Comparison of ENCODE assay signal across 8 cellular contexts in genomic region chr1:15430787-15431570, GRCh38. TPM values are rescaled to one million over a fixed set of nuclear protein-coding genes. Genes with fewer than 3 reads are reported as not detected.
A peak's percentile ranks its signal among the peaks of the same experiment; 100 is the strongest.
DNase-seq lines count a peak whose midpoint lies in the region; ATAC-seq and TF ChIP-seq lines count a peak whose summit lies in the region.

No MANE protein-coding gene starts in this region.

- peaks cover 30% of the 10 kb centered on the region for H3K36me3 Mint-ChIP-seq in Calu3 (ENCODE audit: insufficient read depth, unreplicated experiment)

- peak; percentile 56 for ATAC-seq in HG03457 (IDR thresholded peaks at IDR 0.05; ENCODE audit: unreplicated experiment)
- no peak for ATAC-seq in GM19455 (IDR thresholded peaks at IDR 0.05; ENCODE audit: unreplicated experiment)

- H3K4me1 Mint-ChIP-seq in Calu3 (ENCODE audit: low read depth, unreplicated experiment) = peaks cover 9% of the 10 kb centered on the region

- no peak overlapping the region for H3K4me3 Mint-ChIP-seq in Calu3 (ENCODE audit: low read depth, unreplicated experiment)

- no peak overlapping the region for H3K4me3 ChIP-seq in astrocyte of the spinal cord (ENCODE audit: low read depth, low read length)

- H3K27ac Mint-ChIP-seq in Calu3 (ENCODE audit: unreplicated experiment) = no peak overlapping the region

- H3K27me3 Mint-ChIP-seq in Calu3 (ENCODE audit: unreplicated experiment) = no peaks in the 10 kb centered on the region

- CTCF ChIA-PET in Calu3 (lab: Charles Lee) = interaction anchor here (0.5 to 2.6 kb wide), 2 partner anchors 107 to 115 kb away, joined by 5 to 20 read pairs; no protein-coding TSS in a partner anchor

- DNase-seq in Calu3 = peak; percentile 74
- peak; percentile 75 for DNase-seq in T-helper 9 cell
- DNase-seq in astrocyte of the spinal cord (ENCODE audit: low read depth, low spot score) = no peak
- DNase-seq in iPS-NIHi7 (ENCODE audit: extremely low spot score) = peak; percentile 97
- peak; percentile 38 to 58 for DNase-seq in stimulated activated CD4-positive, alpha-beta T cell treated with anti-CD3 and anti-CD28 coated beads, Interleukin-15, amount 100 ng/mL, for 48 hours (ENCODE audit: low read depth in 2 of 2)
- no peak for DNase-seq in cortex of kidney (lab: John Stamatoyannopoulos, UW)

- no peaks in the 10 kb centered on the region for H3K9me3 Mint-ChIP-seq in Calu3 (ENCODE audit: low read depth, unreplicated experiment)

- no TSS peak for BruUV-seq in Calu3 (replicated peaks; lab: Mats Ljungman, UMichigan)

- intact Hi-C loops in Calu3 (cut with micrococcal nuclease; ENCODE audit: unreplicated experiment) = loop anchor here (1.0 kb wide), 1 partner anchor 108 kb away; no protein-coding TSS in a partner anchor

- in situ Hi-C loops in astrocyte of the spinal cord (cut with HindIII; ENCODE audit: low sequenced_read_pairs) = loop anchor here (25.0 kb wide), 1 partner anchor 294 kb away; no protein-coding TSS in a partner anchor

- TF ChIP-seq CTCF in Calu3 (IDR thresholded peaks at IDR 0.05; ENCODE audit: unreplicated experiment) = peak; percentile 92
- peak; percentile 97 for TF ChIP-seq CTCF in astrocyte of the spinal cord (IDR thresholded peaks at IDR 0.05; ENCODE audit: low read depth, low read length)

RNA-seq across cellular contexts. Expression of gene CTRC, which starts 7.3 kb away (rescaled TPM):
- not detected in 2 replicates for total RNA-seq in Calu3 (2022)

RNA-seq across cellular contexts. Expression of gene EFHD2, which starts 21.3 kb away (rescaled TPM):
- total RNA-seq in Calu3 (2022) = 51.0 and 57.8 TPM in 2 replicates

RNA-seq across cellular contexts. Expression of gene CELA2A, which starts 25.6 kb away (rescaled TPM):
- total RNA-seq in Calu3 (2022) = not detected in 2 replicates

RNA-seq across cellular contexts. Expression of gene CELA2B, which starts 44.9 kb away (rescaled TPM):
- total RNA-seq in Calu3 (2022) = not detected in 2 replicates

Comparison
In these comparisons a context has a peak if more than half of its experiments do, and no peak if none do; other contexts are left out.
1. DNase-seq: peak in Calu3 (single experiment), T-helper 9 cell (single experiment), iPS-NIHi7 (single experiment) and stimulated activated CD4-positive, alpha-beta T cell treated with anti-CD3 and anti-CD28 coated beads, Interleukin-15, amount 100 ng/mL, for 48 hours (2 of 2); none in astrocyte of the spinal cord (single experiment) and cortex of kidney (single experiment).